Comparison of ENCODE assay signal across 25 cellular contexts in genomic region chr16:8295436-8295835, GRCh38.
"Had no signal": no experiment of that assay in that cellular context is flagged by ENCODE, and none has a peak within 500 bp of the region (broad histone marks: within the 10 kb centered on the region; RNA-seq: fewer than 3 reads in every experiment).

No MANE protein-coding gene starts in this region.

- H3K4me3 ChIP-seq: K562, SJSA1, SK-N-MC had no signal

- DNase-seq: Kasumi-1, MM.1S, MV-4-11, NCI-H1048, NCI-H1105, NCI-H1417 treated with DMSO at 0.1 percent for 48 hours, NCI-H146, NCI-H1694 treated with DMSO at 0.1 percent for 48 hours, NCI-H1930, NCI-H2081, NCI-H2171, NCI-H226, NCI-H446, NCI-H510A, NCI-H524 treated with DMSO at 0.1 percent for 48 hours, NCI-H69, Right ventricle myocardium superior, RPMI8226, SIG-M5, SW 1271 had no signal

- H3K27me3 ChIP-seq: SJSA1 had no signal

- H3K27ac ChIP-seq: HL-60, KMS-11, SJSA1, SK-N-MC had no signal

- H3K4me1 ChIP-seq: SJSA1 had no signal

- H3K36me3 ChIP-seq: SJSA1 had no signal

- H3K9me3 ChIP-seq: SJSA1 had no signal
